Comparison of ENCODE assay signal across 20 cellular contexts in genomic region chr18:37666986-37667385, GRCh38.
"Had no signal": no experiment of that assay in that cellular context is flagged by ENCODE, and none has a peak within 500 bp of the region (broad histone marks: within the 10 kb centered on the region; RNA-seq: fewer than 3 reads in every experiment).

No MANE protein-coding gene starts in this region.

- H3K9me3 ChIP-seq: SK-N-SH had no signal

- H3K4me2 ChIP-seq: SK-N-SH had no signal

- H3K9ac ChIP-seq: SK-N-SH had no signal

- H3K27ac ChIP-seq: RWPE1 had no signal

- ATAC-seq: Panc1, PC-3 had no signal

- DNase-seq: Kasumi-1, KG1, MM.1S, NCI-H1092 treated with DMSO at 0.1 percent for 48 hours, NCI-H1436, NCI-H187, NCI-H2029, NCI-H2081 treated with DMSO at 0.1 percent for 48 hours, NCI-H2171, NCI-H226, NCI-H446, NCI-H510A, NCI-H524 treated with DMSO at 0.1 percent for 48 hours, NCI-H69, NCI-H774, PC-3, SHP77, SK-N-SH had no signal
